In genomic region chr2:37657471-37657870, GRCh38 we compare ENCODE assay signal across 1 cellular context.
TF ChIP-seq lines count a peak whose summit lies in the region.

No MANE protein-coding gene starts in this region.

TF ChIP-seq in K562, 482 proteins besides CTCF, POLR2A, EP300 and RAD21 (continued from another document):
- TF ChIP-seq ZBTB40 (IDR thresholded peaks at IDR 0.05) (peak; percentile 76), ZBTB40 (CRISPR knock-in tag; IDR thresholded peaks at IDR 0.05) (no peak), NFE2 (IDR thresholded peaks at IDR 0.05; ENCODE audit: low read depth) (peak; percentile 20; the same call in 1 of the 2 replicates), PHF21A (IDR thresholded peaks at IDR 0.05; ENCODE audit: borderline replicate concordance, low read depth) (no peak)
